ENCODE assay signal across 26 cellular contexts in the genomic region with DNA sequence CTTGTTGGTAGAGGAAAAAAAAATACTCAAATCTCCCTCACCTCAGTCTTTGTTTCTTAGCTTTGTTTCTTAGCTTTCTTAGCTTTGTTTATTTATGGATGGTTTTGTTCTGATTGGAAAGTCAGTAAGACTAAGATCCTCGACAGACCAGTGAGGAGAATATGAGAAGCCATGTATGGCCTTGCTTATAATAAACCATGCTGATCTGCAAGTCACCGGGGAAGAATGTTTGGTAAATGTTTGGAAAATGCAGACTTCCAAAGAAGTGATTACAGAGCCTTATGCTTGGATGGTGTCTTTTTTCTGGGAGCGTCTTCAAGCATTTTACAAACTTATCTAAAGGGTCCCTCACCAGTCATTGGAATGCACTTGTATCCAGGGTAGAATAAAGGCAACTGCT.
"Had no signal": no experiment of that assay in that cellular context is flagged by ENCODE, and none has a peak within 500 bp of the region (broad histone marks: within the 10 kb centered on the region; RNA-seq: fewer than 3 reads in every experiment).

No MANE protein-coding gene starts in this region.

- H3K9me3 ChIP-seq: esophagus squamous epithelium, lower lobe of right lung, mucosa of descending colon, neutrophil, pancreas, right atrium auricular region, suprapubic skin, vagina had no signal

- ATAC-seq: left colon; left ventricle myocardium superior; lower lobe of right lung; mucosa of descending colon; natural killer cell treated with Interleukin-12 subunit alpha and Interleukin-12 subunit beta and Interleukin-15 and Interleukin-18, amount 100 ng/mL, for 72 hours; pancreas; sciatic nerve; stimulated activated naive CD8-positive, alpha-beta T cell treated with anti-CD3 and anti-CD28 coated beads, Interleukin-15, amount 100 ng/mL, for 72 hours had no signal

- H3K36me3 ChIP-seq: esophagus squamous epithelium, lower lobe of right lung, neutrophil, pancreas, right atrium auricular region, suprapubic skin, vagina had no signal

- H3K27ac ChIP-seq: esophagus squamous epithelium, lower lobe of right lung, neutrophil, pancreas, right atrium auricular region, suprapubic skin, vagina had no signal

- H3K4me3 ChIP-seq: esophagus squamous epithelium, lower lobe of right lung, mucosa of descending colon, pancreas, right atrium auricular region, smooth muscle cell, suprapubic skin, vagina had no signal

- H3K27me3 ChIP-seq: esophagus squamous epithelium, neutrophil, pancreas, right atrium auricular region, suprapubic skin, vagina had no signal

- H3K4me1 ChIP-seq: esophagus squamous epithelium, lower lobe of right lung, pancreas, right atrium auricular region, suprapubic skin, vagina had no signal

- DNase-seq: effector CD8-positive, alpha-beta T cell; esophagus squamous epithelium; hypothalamus; immature natural killer cell; islet precursor cell; kidney glomerular epithelial cell; left colon; left ventricle myocardium superior; lower lobe of right lung; mucosa of descending colon; naive B cell; pancreas; stimulated activated CD4-positive, alpha-beta T cell treated with anti-CD3 and anti-CD28 coated beads, Interleukin-12 subunit alpha, Interleukin-12 subunit beta, amount 100 ng/mL, for 4 hours; stimulated activated CD4-positive, alpha-beta T cell treated with anti-CD3 and anti-CD28 coated beads, Interleukin-1b, Interleukin-23, amount 100 ng/mL, for 48 hours; stimulated activated CD4-positive, alpha-beta T cell treated with anti-CD3 and anti-CD28 coated beads, Interleukin-4, amount 100 ng/mL, for 1 hour; stimulated activated CD8-positive, alpha-beta memory T cell treated with anti-CD3 and anti-CD28 coated beads, Interleukin-4, amount 100 ng/mL, for 48 hours; stimulated activated naive CD4-positive, alpha-beta T cell; stimulated activated naive CD8-positive, alpha-beta T cell treated with anti-CD3 and anti-CD28 coated beads, Interleukin-15, amount 100 ng/mL, for 72 hours; trophoblast cell had no signal
